Comparison of ENCODE assay signal across 32 cellular contexts in genomic region chr2:44651974-44652373, GRCh38.
A peak's percentile ranks its signal among the peaks of the same experiment; 100 is the strongest.
DNase-seq lines count a peak whose midpoint lies in the region; ATAC-seq, FAIRE-seq and TF ChIP-seq lines count a peak whose summit lies in the region.
"Had no signal": no experiment of that assay in that cellular context is flagged by ENCODE, and none has a peak within 500 bp of the region (broad histone marks: within the 10 kb centered on the region; RNA-seq: fewer than 3 reads in every experiment).

No MANE protein-coding gene starts in this region.

- no peak overlapping the region for H3K4me2 ChIP-seq in PC-9

- no TSS peak for BruUV-seq in PC-9 (replicated peaks; lab: Mats Ljungman, UMichigan)

- peaks cover 8% of the 10 kb centered on the region; the same call in 1 of the 2 replicates for H3F3A ChIP-seq in PC-9 (ENCODE audit: insufficient read depth, low read depth)

- H3K4me3 Mint-ChIP-seq in WTC11: no peak overlapping the region
- no peak overlapping the region for H3K4me3 Mint-ChIP-seq in T-cell
- H3K4me3 Mint-ChIP-seq: activated CD4-positive, alpha-beta T cell treated with anti-CD3 and anti-CD28 coated beads, Interleukin-2, amount 10 ng/mL, durations not matched to agents 7 days and 5 days; activated naive CD8-positive, alpha-beta T cell treated with anti-CD3 and anti-CD28 coated beads, Interleukin-2, amount 10 ng/mL, durations not matched to agents 7 days and 5 days; activated T-cell treated with anti-CD3 and anti-CD28 coated beads, Interleukin-2, amount 50 U/mL, for 24 hours; B cell; CD4-positive, alpha-beta memory T cell; HFFc6; natural killer cell; stimulated activated naive B cell treated with anti-CD40 and anti-IgM and Interleukin-4, amounts not matched to agents 10 μg/mL and 1 μg/mL and 100 μg/mL, for 72 hours; type B pancreatic cell had no signal

- POLR2A ChIA-PET in WTC11 (lab: Charles Lee) (no interaction called here), T-cell (lab: Charles Lee) (no interaction called here), PC-9 (lab: Charles Lee; ENCODE audit: unreplicated experiment) (interaction anchor here (0.6 kb wide), 1 partner anchor 57 kb away, joined by 7 read pairs; no protein-coding TSS in a partner anchor)

- ATAC-seq in HG02884 (IDR thresholded peaks at IDR 0.05; ENCODE audit: unreplicated experiment) (peak; percentile 69), WTC11 (no peak), HG03139 (IDR thresholded peaks at IDR 0.05; ENCODE audit: unreplicated experiment) (no peak), GM21447 (IDR thresholded peaks at IDR 0.05; ENCODE audit: unreplicated experiment) (no peak), T-cell (replicated peaks in 1 of 4) (no peak)
- ATAC-seq: left cardiac atrium; mucosa of descending colon; natural killer cell; stimulated activated naive B cell treated with anti-CD40 and anti-IgM and Interleukin-4, amounts not matched to agents 10 μg/mL and 1 μg/mL and 100 μg/mL, for 72 hours had no signal

- no peaks in the 10 kb centered on the region for H3K27me3 ChIP-seq in PC-9 (ENCODE audit: insufficient read depth, low read depth)
- H3K27me3 ChIP-seq: SJCRH30 had no signal

- H3K36me3 ChIP-seq in PC-9 (ENCODE audit: low read depth): no peaks in the 10 kb centered on the region
- H3K36me3 ChIP-seq: SJCRH30 had no signal

- FAIRE-seq in GM19239 (lab: Jason Lieb, UNC): peak; percentile 45
- FAIRE-seq: bronchial epithelial cell, colon, GM12892 had no signal

- no peaks in the 10 kb centered on the region for H4K20me1 ChIP-seq in PC-9 (ENCODE audit: insufficient read depth)

- H3K9me3 Mint-ChIP-seq in WTC11 (0 out of 2 replicates have a peak, but pooled peaks cover 3% of the 10 kb centered on the region), T-cell (no peaks in the 10 kb centered on the region)
- H3K9me3 Mint-ChIP-seq: activated CD4-positive, alpha-beta T cell treated with anti-CD3 and anti-CD28 coated beads, Interleukin-2, amount 10 ng/mL, durations not matched to agents 7 days and 5 days; activated naive CD8-positive, alpha-beta T cell treated with anti-CD3 and anti-CD28 coated beads, Interleukin-2, amount 10 ng/mL, durations not matched to agents 7 days and 5 days; activated T-cell treated with anti-CD3 and anti-CD28 coated beads, Interleukin-2, amount 50 U/mL, for 24 hours; CD4-positive, alpha-beta memory T cell; HFFc6; natural killer cell; stimulated activated naive B cell treated with anti-CD40 and anti-IgM and Interleukin-4, amounts not matched to agents 10 μg/mL and 1 μg/mL and 100 μg/mL, for 72 hours; type B pancreatic cell had no signal

- no peaks in the 10 kb centered on the region for H3K36me3 Mint-ChIP-seq in WTC11
- H3K36me3 Mint-ChIP-seq in T-cell: no peaks in the 10 kb centered on the region
- H3K36me3 Mint-ChIP-seq: activated naive CD8-positive, alpha-beta T cell treated with anti-CD3 and anti-CD28 coated beads, Interleukin-2, amount 10 ng/mL, durations not matched to agents 7 days and 5 days; CD4-positive, alpha-beta memory T cell; natural killer cell; type B pancreatic cell had no signal

- H3K4me1 Mint-ChIP-seq in WTC11: peaks cover 61% of the 10 kb centered on the region
- peaks cover 0 to 2% (median 0%) of the 10 kb centered on the region in 3 donors for H3K4me1 Mint-ChIP-seq in T-cell
- H3K4me1 Mint-ChIP-seq: activated CD4-positive, alpha-beta T cell treated with anti-CD3 and anti-CD28 coated beads, Interleukin-2, amount 10 ng/mL, durations not matched to agents 7 days and 5 days; B cell had no signal

- H2AFZ ChIP-seq in PC-9: no peak overlapping the region

- intact Hi-C loops in PC-9 (cut with micrococcal nuclease; ENCODE audit: unreplicated experiment): no loop called here

- DNase-seq in GM13976 (ENCODE audit: low spot score): peak; percentile 30
- no peak for DNase-seq in GM19239 (ENCODE audit: insufficient read length, low spot score)
- no peak for DNase-seq in WTC11 (ENCODE audit: low spot score)
- DNase-seq in T-cell: no peak
- no peak for DNase-seq in PC-9
- DNase-seq: ACHN; activated CD4-positive, alpha-beta T cell treated with anti-CD3 and anti-CD28 coated beads, Interleukin-2, amount 10 ng/mL, durations not matched to agents 7 days and 5 days; activated effector memory CD4-positive, alpha-beta T cell treated with anti-CD3 and anti-CD28 coated beads, Interleukin-2, amount 50 U/mL, for 16 hours; activated naive CD8-positive, alpha-beta T cell treated with anti-CD3 and anti-CD28 coated beads, Interleukin-2, amount 10 ng/mL, durations not matched to agents 7 days and 5 days; activated T-cell treated with anti-CD3 and anti-CD28 coated beads, Interleukin-2, amount 50 U/mL, for 24 hours; aorta; CD4-positive, alpha-beta memory T cell; HFFc6; hypothalamus; left cardiac atrium; mucosa of descending colon; natural killer cell; NCI-H146; NCI-H2107; NCI-H345; NCI-H774; SJCRH30; stimulated activated CD4-positive, alpha-beta T cell treated with anti-CD3 and anti-CD28 coated beads, Interleukin-15, amount 100 ng/mL, for 24 hours; stimulated activated naive B cell treated with anti-CD40 and anti-IgM and Interleukin-4, amounts not matched to agents 10 μg/mL and 1 μg/mL and 100 μg/mL, for 72 hours had no signal

- TF ChIP-seq CTCF in GM13976 (IDR thresholded peaks at IDR 0.05; ENCODE audit: borderline replicate concordance, control extremely low read depth, extremely low read depth, insufficient read depth, missing control alignments) (no peak), WTC11 (IDR thresholded peaks at IDR 0.05) (no peak), PC-9 (conservative IDR thresholded peaks at IDR 0.05) (no peak)

- H3K4me1 ChIP-seq in PC-9 (replicated peaks; ENCODE audit: insufficient read depth): peaks cover 14% of the 10 kb centered on the region

- H3K4me3 ChIP-seq in PC-9: no peak overlapping the region
- H3K4me3 ChIP-seq: mucosa of descending colon, SJCRH30 had no signal

- CTCF ChIA-PET in WTC11 (lab: Charles Lee) (no interaction called here), T-cell (lab: Charles Lee) (interaction anchor here in 1 of 2 donors (1.3 kb wide), 1 partner anchor 9 kb away, joined by 3 read pairs; no protein-coding TSS in a partner anchor), PC-9 (lab: Charles Lee) (no interaction called here)

- no peaks in the 10 kb centered on the region for H3K9me3 ChIP-seq in PC-9 (ENCODE audit: insufficient read depth, low read depth)
- H3K9me3 ChIP-seq: mucosa of descending colon, SJCRH30 had no signal

- no peak overlapping the region for H3K27ac ChIP-seq in PC-9
- H3K27ac ChIP-seq: SJCRH30 had no signal

- in situ Hi-C loops in GM13976 (cut with MboI; ENCODE audit: low sequenced_read_pairs, unreplicated experiment): no loop called here

- no peaks in the 10 kb centered on the region for H3K79me2 ChIP-seq in PC-9 (ENCODE audit: low read depth)

- H3K27me3 Mint-ChIP-seq in WTC11 (ENCODE audit: low read depth) (no peaks in the 10 kb centered on the region), T-cell (no peaks in the 10 kb centered on the region)
- H3K27me3 Mint-ChIP-seq: activated CD4-positive, alpha-beta T cell treated with anti-CD3 and anti-CD28 coated beads, Interleukin-2, amount 10 ng/mL, durations not matched to agents 7 days and 5 days; activated naive CD8-positive, alpha-beta T cell treated with anti-CD3 and anti-CD28 coated beads, Interleukin-2, amount 10 ng/mL, durations not matched to agents 7 days and 5 days; activated T-cell treated with anti-CD3 and anti-CD28 coated beads, Interleukin-2, amount 50 U/mL, for 24 hours; B cell; CD4-positive, alpha-beta memory T cell; stimulated activated naive B cell treated with anti-CD40 and anti-IgM and Interleukin-4, amounts not matched to agents 10 μg/mL and 1 μg/mL and 100 μg/mL, for 72 hours; type B pancreatic cell had no signal

- peak overlapping the region; percentile 68; the same call in 1 of the 2 replicates for H3K27ac Mint-ChIP-seq in WTC11
- H3K27ac Mint-ChIP-seq in T-cell: no peak overlapping the region
- H3K27ac Mint-ChIP-seq: activated CD4-positive, alpha-beta T cell treated with anti-CD3 and anti-CD28 coated beads, Interleukin-2, amount 10 ng/mL, durations not matched to agents 7 days and 5 days; activated naive CD8-positive, alpha-beta T cell treated with anti-CD3 and anti-CD28 coated beads, Interleukin-2, amount 10 ng/mL, durations not matched to agents 7 days and 5 days; activated T-cell treated with anti-CD3 and anti-CD28 coated beads, Interleukin-2, amount 50 U/mL, for 24 hours; B cell; HFFc6; natural killer cell; stimulated activated naive B cell treated with anti-CD40 and anti-IgM and Interleukin-4, amounts not matched to agents 10 μg/mL and 1 μg/mL and 100 μg/mL, for 72 hours; type B pancreatic cell had no signal

- no peaks in the 10 kb centered on the region for H3K9me2 ChIP-seq in PC-9 (ENCODE audit: insufficient read depth)

TF ChIP-seq in WTC11, 78 proteins besides CTCF, POLR2A, EP300 and RAD21 (continues in another document):
- TF ChIP-seq SMAD3 (CRISPR knock-in tag; IDR thresholded peaks at IDR 0.05; ENCODE audit: borderline replicate concordance) (no peak), TEAD4 (CRISPR knock-in tag; IDR thresholded peaks at IDR 0.05) (no peak), ZNF232 (CRISPR knock-in tag; IDR thresholded peaks at IDR 0.05) (no peak), MYBL2 (CRISPR knock-in tag; IDR thresholded peaks at IDR 0.05) (no peak), ZNF138 (CRISPR knock-in tag; conservative IDR thresholded peaks at IDR 0.05) (no peak), ZNF219 (CRISPR knock-in tag; IDR thresholded peaks at IDR 0.05; ENCODE audit: borderline replicate concordance) (no peak), ZSCAN18 (CRISPR knock-in tag; IDR thresholded peaks at IDR 0.05) (no peak), JUN (CRISPR knock-in tag; IDR thresholded peaks at IDR 0.05) (no peak), ZNF263 (CRISPR knock-in tag; IDR thresholded peaks at IDR 0.05; ENCODE audit: low read depth) (no peak)
- TF ChIP-seq, protein P1, sequence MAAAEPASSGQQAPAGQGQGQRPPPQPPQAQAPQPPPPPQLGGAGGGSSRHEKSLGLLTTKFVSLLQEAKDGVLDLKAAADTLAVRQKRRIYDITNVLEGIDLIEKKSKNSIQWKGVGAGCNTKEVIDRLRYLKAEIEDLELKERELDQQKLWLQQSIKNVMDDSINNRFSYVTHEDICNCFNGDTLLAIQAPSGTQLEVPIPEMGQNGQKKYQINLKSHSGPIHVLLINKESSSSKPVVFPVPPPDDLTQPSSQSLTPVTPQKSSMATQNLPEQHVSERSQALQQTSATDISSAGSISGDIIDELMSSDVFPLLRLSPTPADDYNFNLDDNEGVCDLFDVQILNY (CRISPR knock-in tag; IDR thresholded peaks at IDR 0.05): no peak
